Comparison of ENCODE assay signal across 16 cellular contexts in the genomic region with DNA sequence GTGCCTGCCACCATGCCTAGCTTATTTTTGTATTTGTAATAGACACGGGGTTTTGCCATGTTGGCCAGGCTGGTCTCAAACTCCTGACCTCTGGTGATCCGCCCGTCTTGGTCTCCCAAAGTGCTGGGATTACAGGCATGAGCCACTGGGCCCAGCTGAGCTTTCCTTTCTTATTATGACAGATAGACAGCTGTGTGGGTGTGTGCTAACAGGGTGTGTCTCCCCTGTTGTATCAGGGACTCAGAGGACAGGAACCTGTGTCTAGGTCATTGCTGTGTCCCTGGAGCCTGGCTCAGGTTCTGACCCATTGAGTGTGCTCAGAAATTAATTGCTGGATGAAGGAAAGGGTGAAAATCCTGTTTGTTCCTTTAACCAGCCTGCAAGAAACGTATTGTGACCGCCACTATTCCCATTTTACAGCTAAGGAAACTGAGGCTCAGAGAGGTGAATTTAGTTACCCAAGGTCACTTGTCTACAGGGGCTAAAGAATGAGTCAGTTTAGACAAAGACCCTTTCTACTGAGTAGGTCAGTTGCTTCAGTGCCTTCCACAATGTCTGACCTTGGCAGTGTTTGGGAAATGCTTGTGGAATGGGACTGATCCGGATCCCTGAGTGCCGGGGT. TPM values are rescaled to one million over a fixed set of nuclear protein-coding genes. Genes with fewer than 3 reads are reported as not detected.
DNase-seq lines count a peak whose midpoint lies in the region; ATAC-seq and TF ChIP-seq lines count a peak whose summit lies in the region.
"Had no signal": no experiment of that assay in that cellular context is flagged by ENCODE, and none has a peak within 500 bp of the region (broad histone marks: within the 10 kb centered on the region; RNA-seq: fewer than 3 reads in every experiment).

No MANE protein-coding gene starts in this region.

- H3K4me2 ChIP-seq in neuronal stem cell (ENCODE audit: insufficient read depth, low read length, poor library complexity, severe bottlenecking): peak overlapping the region; percentile 3
- H3K4me2 ChIP-seq in hepatocyte: no peak overlapping the region

- intact Hi-C loops in thyroid gland (cut with DNase I): no loop called here

- H2BK12ac ChIP-seq in neuronal stem cell (ENCODE audit: low read length): no peak overlapping the region

- no peak overlapping the region for H3K9ac ChIP-seq in neuronal stem cell (ENCODE audit: low read depth, low read length, poor library complexity)

- H2AK5ac ChIP-seq in neuronal stem cell (ENCODE audit: low read depth, low read length): no peak overlapping the region

- H3K27ac ChIP-seq in neuronal stem cell (replicated peaks; ENCODE audit: low read length) (no peak overlapping the region), thyroid gland (peak overlapping the region; percentile 51 to 98 (median 52)), hepatocyte (no peak overlapping the region)

- TF ChIP-seq CTCF in thyroid gland (IDR thresholded peaks at IDR 0.05): no peak
- TF ChIP-seq CTCF in hepatocyte (IDR thresholded peaks at IDR 0.05; ENCODE audit: poor library complexity): no peak

- H2BK5ac ChIP-seq in neuronal stem cell (ENCODE audit: low read length): no peak overlapping the region

- H3K36me3 ChIP-seq in neuronal stem cell (replicated peaks in 1 of 2; ENCODE audit: control insufficient read depth in 2 of 2, insufficient read depth in 2 of 2, low read length in 2 of 2): no peaks in the 10 kb centered on the region
- no peaks in the 10 kb centered on the region for H3K36me3 ChIP-seq in thyroid gland
- no peaks in the 10 kb centered on the region for H3K36me3 ChIP-seq in hepatocyte (replicated peaks; ENCODE audit: insufficient read depth, low read depth)

- DNase-seq in LHCN-M2 (ENCODE audit: low read depth) (peak; percentile 40), neuronal stem cell (ENCODE audit: low spot score) (no peak), thyroid gland (no peak), T-helper 17 cell (no peak), hepatocyte (ENCODE audit: low spot score) (no peak)
- DNase-seq in activated CD4-positive, alpha-beta T cell treated with anti-CD3 and anti-CD28 coated beads for 4 hours: no peak
- DNase-seq: ACHN; AML-193; CD4-positive, alpha-beta T cell; GOT3; Kasumi-1; NCI-H1105; NCI-H1694; NCI-H510A treated with DMSO at 0.1 percent for 48 hours had no signal

- H3K4me1 ChIP-seq in neuronal stem cell (ENCODE audit: control insufficient read depth in 2 of 2, insufficient read depth in 1 of 2, low read depth in 1 of 2, low read length in 2 of 2) (peaks cover 49 to 52% of the 10 kb centered on the region in 2 donors), thyroid gland (peaks cover 70 to 82% of the 10 kb centered on the region in 2 donors), hepatocyte (ENCODE audit: insufficient read depth) (peaks cover 36% of the 10 kb centered on the region)

- H3K9me3 ChIP-seq in neuronal stem cell (replicated peaks in 1 of 2; ENCODE audit: control insufficient read depth in 2 of 2, insufficient read depth in 1 of 2, low read depth in 1 of 2, low read length in 2 of 2) (no peaks in the 10 kb centered on the region), thyroid gland (no peaks in the 10 kb centered on the region), T-helper 17 cell (ENCODE audit: control insufficient read depth, low read length, poor library complexity, severe bottlenecking) (no peaks in the 10 kb centered on the region), hepatocyte (ENCODE audit: low read depth) (no peaks in the 10 kb centered on the region)

- H2BK120ac ChIP-seq in neuronal stem cell (ENCODE audit: low read depth, low read length): no peak overlapping the region

- H3K79me2 ChIP-seq in hepatocyte: peaks cover 69% of the 10 kb centered on the region

- H3K4me3 Mint-ChIP-seq in T-helper 17 cell: no peak overlapping the region
- H3K4me3 Mint-ChIP-seq: CD4-positive, alpha-beta T cell had no signal

- no peaks in the 10 kb centered on the region for H3K9me2 ChIP-seq in hepatocyte (replicated peaks; ENCODE audit: insufficient read depth)

- no peak overlapping the region for H4K91ac ChIP-seq in neuronal stem cell (ENCODE audit: low read depth, low read length, poor library complexity)

- peaks cover 4% of the 10 kb centered on the region for H3K4me1 Mint-ChIP-seq in T-helper 17 cell

- peak; percentile 56 for ATAC-seq in esophagus mucosa
- ATAC-seq in T-helper 17 cell: no peak
- no peak for ATAC-seq in GM19397 (IDR thresholded peaks at IDR 0.05; ENCODE audit: unreplicated experiment)

- no peak overlapping the region for H3K4me3 ChIP-seq in neuronal stem cell (ENCODE audit: low read length in 2 of 2)
- no peak overlapping the region for H3K4me3 ChIP-seq in thyroid gland (replicated peaks in 1 of 3)
- no peak overlapping the region for H3K4me3 ChIP-seq in hepatocyte

- no peak overlapping the region for H3K27ac Mint-ChIP-seq in T-helper 17 cell
- H3K27ac Mint-ChIP-seq: CD4-positive, alpha-beta T cell had no signal

- no peak overlapping the region for H2BK15ac ChIP-seq in neuronal stem cell (ENCODE audit: low read length)

- H3K27me3 ChIP-seq in neuronal stem cell (ENCODE audit: control insufficient read depth in 3 of 3, insufficient read depth in 3 of 3, low read depth in 1 of 3, low read length in 3 of 3) (no peaks in the 10 kb centered on the region), thyroid gland (no peaks in the 10 kb centered on the region), hepatocyte (no peaks in the 10 kb centered on the region)

- no peak overlapping the region for H3K23ac ChIP-seq in neuronal stem cell (ENCODE audit: low read depth, low read length, poor library complexity)

- no peak overlapping the region for H3K4ac ChIP-seq in neuronal stem cell (ENCODE audit: low read length)

- H4K8ac ChIP-seq in neuronal stem cell (ENCODE audit: low read depth, low read length): no peak overlapping the region

- H3K14ac ChIP-seq in neuronal stem cell (ENCODE audit: low read length): no peak overlapping the region

- H2AFZ ChIP-seq in neuronal stem cell (ENCODE audit: low read length): no peak overlapping the region
- H2AFZ ChIP-seq in hepatocyte: no peak overlapping the region

- H4K20me1 ChIP-seq in hepatocyte (ENCODE audit: insufficient read depth, poor library complexity, severe bottlenecking): no peaks in the 10 kb centered on the region

- no peaks in the 10 kb centered on the region for H3K36me3 Mint-ChIP-seq in T-helper 17 cell (ENCODE audit: low read depth)

- no peaks in the 10 kb centered on the region for H3K27me3 Mint-ChIP-seq in T-helper 17 cell
- H3K27me3 Mint-ChIP-seq: CD4-positive, alpha-beta T cell had no signal

- no peak overlapping the region for H3K18ac ChIP-seq in neuronal stem cell (ENCODE audit: low read length)

- no peak for TF ChIP-seq POLR2A in thyroid gland (IDR thresholded peaks at IDR 0.05)

- H3K79me1 ChIP-seq in neuronal stem cell (ENCODE audit: low read depth, low read length): peaks cover 22% of the 10 kb centered on the region

- WGBS in neuronal stem cell (ENCODE audit: extremely low coverage in 2 of 2, insufficient read length in 2 of 2, insufficient replicate concordance in 1 of 2), 2 donors: no CpG with 5 or more reads among the region's 7 CpGs
- 89 to 93% methylated on average over 5 to 7 of the region's 7 CpGs for WGBS in thyroid gland, 2 donors
- WGBS in hepatocyte (ENCODE audit: low lambda C conversion rate, missing lambda C conversion rate): 98% methylated on average over 7 of the region's 7 CpGs

RNA-seq across cellular contexts. Expression of gene NCS1, which starts 16.8 kb away (rescaled TPM):
- total RNA-seq in LHCN-M2 (2014; rRNA removed) (65.1 and 70.1 TPM in 2 replicates), esophagus mucosa (19.7 TPM), thyroid gland (10 to 100 TPM; 31.0 to 85.4 (median 61.2) TPM), T-helper 17 cell (under 1 TPM; 0.12 to 0.31 TPM), hepatocyte (16.8 and 16.9 TPM in 2 replicates)
- polyA plus RNA-seq in LHCN-M2 (2012): 59.9 TPM
- 36.7 TPM for polyA plus RNA-seq in neuronal stem cell (2013, experiment 1 of 2)
- polyA plus RNA-seq in neuronal stem cell (2013, experiment 2 of 2): 36.1 TPM
- polyA plus RNA-seq in hepatocyte: 20.9 and 25.3 TPM in 2 replicates

Comparison
In these comparisons a context has a peak if more than half of its experiments do, and no peak if none do; other contexts are left out.
1. H3K27ac ChIP-seq: peak in thyroid gland (3 of 3); none in neuronal stem cell (single experiment) and hepatocyte (single experiment).
2. RNA of gene NCS1, which starts 16.8 kb away (total RNA-seq): 65.1 to 70.1 TPM in LHCN-M2, 31.0 to 85.4 TPM in thyroid gland, 19.7 TPM in esophagus mucosa (single experiment) and 16.8 to 16.9 TPM in hepatocyte; 0.12 to 0.31 TPM in T-helper 17 cell; every median in the first group is over 10 times any median in the second.